1 cellular context compared by ENCODE assay signal in genomic region chrX:150163181-150163930, GRCh38.
TF ChIP-seq lines count a peak whose summit lies in the region.

No MANE protein-coding gene starts in this region.

TF ChIP-seq in SK-N-SH, 30 proteins besides CTCF, POLR2A, EP300 and RAD21 (continued from another document):
- no peak for TF ChIP-seq TEAD4 (IDR thresholded peaks at IDR 0.05; ENCODE audit: borderline replicate concordance, insufficient read depth)
